13 cellular contexts compared by ENCODE assay signal in genomic region chr7:105769951-105770628, GRCh38.
A peak's percentile ranks its signal among the peaks of the same experiment; 100 is the strongest.
DNase-seq lines count a peak whose midpoint lies in the region; ATAC-seq and TF ChIP-seq lines count a peak whose summit lies in the region.
"Had no signal": no experiment of that assay in that cellular context is flagged by ENCODE, and none has a peak within 500 bp of the region (broad histone marks: within the 10 kb centered on the region; RNA-seq: fewer than 3 reads in every experiment).

No MANE protein-coding gene starts in this region.

- H3K4me1 Mint-ChIP-seq in activated CD8-positive, alpha-beta T cell treated with anti-CD3 and anti-CD28 coated beads for 36 hours (ENCODE audit: low read depth), result peaks cover 13% of the 10 kb centered on the region
- no peaks in the 10 kb centered on the region for H3K4me1 Mint-ChIP-seq in activated CD8-positive, alpha-beta T cell treated with anti-CD3 and anti-CD28 coated beads, Interleukin-2, amount 10 ng/mL, durations not matched to agents 7 days and 5 days (ENCODE audit: low read depth)

- H3K27ac Mint-ChIP-seq in activated CD8-positive, alpha-beta T cell treated with anti-CD3 and anti-CD28 coated beads for 36 hours, result no peak overlapping the region
- H3K27ac Mint-ChIP-seq in activated CD8-positive, alpha-beta T cell treated with anti-CD3 and anti-CD28 coated beads, Interleukin-2, amount 10 ng/mL, durations not matched to agents 7 days and 5 days, result no peak overlapping the region
- H3K27ac Mint-ChIP-seq: dendritic cell treated with granulocyte-macrophage colony-stimulating factor and Interleukin-4, amounts not matched to agents 40 ng/mL and 50 ng/mL, for 4 days had no signal

- H3K9me3 Mint-ChIP-seq in activated CD8-positive, alpha-beta T cell treated with anti-CD3 and anti-CD28 coated beads for 36 hours, result no peaks in the 10 kb centered on the region
- H3K9me3 Mint-ChIP-seq in activated CD8-positive, alpha-beta T cell treated with anti-CD3 and anti-CD28 coated beads, Interleukin-2, amount 10 ng/mL, durations not matched to agents 7 days and 5 days (ENCODE audit: insufficient read depth), result no peaks in the 10 kb centered on the region
- H3K9me3 Mint-ChIP-seq: dendritic cell treated with granulocyte-macrophage colony-stimulating factor and Interleukin-4, amounts not matched to agents 40 ng/mL and 50 ng/mL, for 4 days had no signal

- peak; percentile 49 for ATAC-seq in activated CD8-positive, alpha-beta T cell treated with anti-CD3 and anti-CD28 coated beads for 36 hours
- ATAC-seq in activated CD8-positive, alpha-beta T cell treated with anti-CD3 and anti-CD28 coated beads, Interleukin-2, amount 10 ng/mL, durations not matched to agents 7 days and 5 days, result no peak
- ATAC-seq in GM19035 (IDR thresholded peaks at IDR 0.05; ENCODE audit: unreplicated experiment) (no peak), Right ventricle myocardium inferior (no peak)

- CTCF ChIA-PET in activated CD8-positive, alpha-beta T cell treated with anti-CD3 and anti-CD28 coated beads for 36 hours (lab: Charles Lee), result interaction anchor here (0.8 to 2.7 kb wide), 3 partner anchors 9 to 118 kb away, joined by 3 to 13 read pairs (median 4); no protein-coding TSS in a partner anchor
- CTCF ChIA-PET in activated CD8-positive, alpha-beta T cell treated with anti-CD3 and anti-CD28 coated beads, Interleukin-2, amount 10 ng/mL, durations not matched to agents 7 days and 5 days (lab: Charles Lee), result interaction anchor here (1.5 to 3.0 kb wide), 2 partner anchors 10 to 31 kb away, joined by 3 to 17 read pairs; no protein-coding TSS in a partner anchor

- WGBS in spleen, 5 donors, result 52 to 73% (median 68%) methylated on average over 8 of the region's 8 CpGs
- 43 to 51% methylated on average over 8 of the region's 8 CpGs for WGBS in tibial nerve, 2 donors

- no peaks in the 10 kb centered on the region for H3K27me3 Mint-ChIP-seq in activated CD8-positive, alpha-beta T cell treated with anti-CD3 and anti-CD28 coated beads for 36 hours
- peaks cover 3% of the 10 kb centered on the region for H3K27me3 Mint-ChIP-seq in activated CD8-positive, alpha-beta T cell treated with anti-CD3 and anti-CD28 coated beads, Interleukin-2, amount 10 ng/mL, durations not matched to agents 7 days and 5 days (ENCODE audit: low read depth)
- H3K27me3 Mint-ChIP-seq: dendritic cell treated with granulocyte-macrophage colony-stimulating factor and Interleukin-4, amounts not matched to agents 40 ng/mL and 50 ng/mL, for 4 days had no signal

- intact Hi-C loops in activated CD8-positive, alpha-beta T cell treated with anti-CD3 and anti-CD28 coated beads for 36 hours (cut with micrococcal nuclease), result no loop called here
- intact Hi-C loops in spleen (cut with DNase I; ENCODE audit: low total_unique reads) (loop anchor here (10.0 kb wide), 1 partner anchor 275 kb away; no protein-coding TSS in a partner anchor), Right ventricle myocardium inferior (cut with DNase I) (loop anchor here (10.0 kb wide), 1 partner anchor 395 kb away; no protein-coding TSS in a partner anchor)

- DNase-seq in activated CD8-positive, alpha-beta T cell treated with anti-CD3 and anti-CD28 coated beads for 36 hours, result peak; percentile 13
- DNase-seq in activated CD8-positive, alpha-beta T cell treated with anti-CD3 and anti-CD28 coated beads, Interleukin-2, amount 10 ng/mL, durations not matched to agents 7 days and 5 days, result no peak
- peak; percentile 18 for DNase-seq in NCI-H524 treated with DMSO at 0.1 percent for 48 hours (lab: John Stamatoyannopoulos, UW)
- DNase-seq in fibroblast of gingiva (ENCODE audit: low read depth), result peak; percentile 29
- DNase-seq in spleen, result peak; percentile 35
- no peak for DNase-seq in tibial nerve (ENCODE audit: low spot score in 2 of 2)
- no peak for DNase-seq in Right ventricle myocardium inferior (ENCODE audit: missing footprints)
- DNase-seq: OCI-M1, small intestine, testis had no signal

- TF ChIP-seq POLR2A in spleen (IDR thresholded peaks at IDR 0.05) (no peak), tibial nerve (IDR thresholded peaks at IDR 0.05) (no peak)

- H3K27me3 ChIP-seq in spleen (replicated peaks in 1 of 7) (no peaks in the 10 kb centered on the region), tibial nerve (no peaks in the 10 kb centered on the region)
- H3K27me3 ChIP-seq: testis had no signal

- H3K4me3 Mint-ChIP-seq in activated CD8-positive, alpha-beta T cell treated with anti-CD3 and anti-CD28 coated beads for 36 hours, result no peak overlapping the region
- H3K4me3 Mint-ChIP-seq in activated CD8-positive, alpha-beta T cell treated with anti-CD3 and anti-CD28 coated beads, Interleukin-2, amount 10 ng/mL, durations not matched to agents 7 days and 5 days, result no peak overlapping the region
- H3K4me3 Mint-ChIP-seq: dendritic cell treated with granulocyte-macrophage colony-stimulating factor and Interleukin-4, amounts not matched to agents 40 ng/mL and 50 ng/mL, for 4 days had no signal

- no peaks in the 10 kb centered on the region for H3K36me3 ChIP-seq in spleen
- H3K36me3 ChIP-seq in tibial nerve, result no peaks in the 10 kb centered on the region

- TF ChIP-seq EP300 in tibial nerve (IDR thresholded peaks at IDR 0.05), result no peak

- H3K36me3 Mint-ChIP-seq in activated CD8-positive, alpha-beta T cell treated with anti-CD3 and anti-CD28 coated beads for 36 hours (ENCODE audit: low read depth), result peaks cover 3% of the 10 kb centered on the region
- H3K36me3 Mint-ChIP-seq in activated CD8-positive, alpha-beta T cell treated with anti-CD3 and anti-CD28 coated beads, Interleukin-2, amount 10 ng/mL, durations not matched to agents 7 days and 5 days (ENCODE audit: low read depth), result no peaks in the 10 kb centered on the region

- H3K27ac ChIP-seq in spleen (no peak overlapping the region), tibial nerve (peak overlapping the region in 2 of 4 donors; percentile 14 to 16)
- H3K27ac ChIP-seq: KMS-11, testis had no signal

- H3K4me1 ChIP-seq in spleen, result peaks cover 0 to 12% (median 6%) of the 10 kb centered on the region in 6 donors
- peaks cover 0 to 22% (median 1%) of the 10 kb centered on the region in 4 donors for H3K4me1 ChIP-seq in tibial nerve
- H3K4me1 ChIP-seq: testis had no signal

- POLR2A ChIA-PET in activated CD8-positive, alpha-beta T cell treated with anti-CD3 and anti-CD28 coated beads for 36 hours (lab: Charles Lee), result no interaction called here
- POLR2A ChIA-PET in activated CD8-positive, alpha-beta T cell treated with anti-CD3 and anti-CD28 coated beads, Interleukin-2, amount 10 ng/mL, durations not matched to agents 7 days and 5 days (lab: Charles Lee), result interaction anchor here (0.6 kb wide), 1 partner anchor 217 kb away, joined by 3 read pairs; no protein-coding TSS in a partner anchor

- H3K9me3 ChIP-seq in spleen (no peaks in the 10 kb centered on the region), tibial nerve (peaks cover 0 to 4% (median 0%) of the 10 kb centered on the region in 4 donors)
- H3K9me3 ChIP-seq: testis had no signal

- TF ChIP-seq CTCF in activated CD8-positive, alpha-beta T cell treated with anti-CD3 and anti-CD28 coated beads for 36 hours (IDR thresholded peaks at IDR 0.05), result no peak
- no peak for TF ChIP-seq CTCF in spleen (IDR thresholded peaks at IDR 0.05 in 8 of 11, conservative IDR thresholded peaks at IDR 0.05 in 3 of 11)
- TF ChIP-seq CTCF in tibial nerve (IDR thresholded peaks at IDR 0.05), result no peak

- no peak overlapping the region for H3K4me3 ChIP-seq in spleen
- H3K4me3 ChIP-seq in tibial nerve, result no peak overlapping the region
- H3K4me3 ChIP-seq: testis had no signal

Comparison
In these comparisons a context has a peak if more than half of its experiments do, and no peak if none do; other contexts are left out.
1. DNase-seq: peak in activated CD8-positive, alpha-beta T cell treated with anti-CD3 and anti-CD28 coated beads for 36 hours (single experiment), NCI-H524 treated with DMSO at 0.1 percent for 48 hours (single experiment), fibroblast of gingiva (single experiment) and spleen (single experiment); none in activated CD8-positive, alpha-beta T cell treated with anti-CD3 and anti-CD28 coated beads, Interleukin-2, amount 10 ng/mL, durations not matched to agents 7 days and 5 days (single experiment), tibial nerve (0 of 2) and Right ventricle myocardium inferior (single experiment).